In genomic region chr7:81367335-81367801, GRCh38 we compare ENCODE assay signal across 12 cellular contexts.
DNase-seq lines count a peak whose midpoint lies in the region; ATAC-seq and TF ChIP-seq lines count a peak whose summit lies in the region.
"Had no signal": no experiment of that assay in that cellular context is flagged by ENCODE, and none has a peak within 500 bp of the region (broad histone marks: within the 10 kb centered on the region; RNA-seq: fewer than 3 reads in every experiment).

No MANE protein-coding gene starts in this region.

- peak in 1 of 2 experiments; percentile 21; a peak in 1 of 4 replicates for TF ChIP-seq EP300 in SK-N-SH (IDR thresholded peaks at IDR 0.05; ENCODE audit: borderline replicate concordance in 1 of 2, low read depth in 1 of 2, low read length in 1 of 2)

- TF ChIP-seq RAD21 in SK-N-SH (IDR thresholded peaks at IDR 0.05; ENCODE audit: low read length): no peak

- no peaks in the 10 kb centered on the region for H3K9me2 ChIP-seq in SK-N-SH

- WGBS in SK-N-SH (ENCODE audit: low lambda C conversion rate): 93% methylated on average over 3 of the region's 3 CpGs

- H4K20me1 ChIP-seq in SK-N-SH (ENCODE audit: insufficient read depth): no peaks in the 10 kb centered on the region

- no peak overlapping the region for H2AFZ ChIP-seq in SK-N-SH (ENCODE audit: low read depth)

- H3K4me3 ChIP-seq in SK-N-SH (ENCODE audit: low read depth in 2 of 2, low read length in 1 of 2): no peak overlapping the region

- CTCF ChIA-PET in SK-N-SH (lab: Yijun Ruan, JAX): no interaction called here

- no peaks in the 10 kb centered on the region for H3K27me3 ChIP-seq in SK-N-SH (ENCODE audit: insufficient read depth)

- H3K79me2 ChIP-seq in SK-N-SH (ENCODE audit: insufficient read depth): no peaks in the 10 kb centered on the region

- no peak overlapping the region for H3K4me2 ChIP-seq in SK-N-SH

- no peaks in the 10 kb centered on the region for H3K9me3 ChIP-seq in SK-N-SH

- DNase-seq in GM03348 (ENCODE audit: low spot score): peak; percentile 80
- no peak for DNase-seq in SK-N-SH
- DNase-seq in fibroblast of the conjunctiva (ENCODE audit: low read depth): peak; percentile 95
- DNase-seq in renal cortical epithelial cell (ENCODE audit: low read depth): peak; percentile 53
- no peak for DNase-seq in NOMO-1 treated with dmso at 0.1 percent for 144 hours (lab: John Stamatoyannopoulos, UW; ENCODE audit: unreplicated experiment)
- DNase-seq in stimulated activated CD4-positive, alpha-beta T cell treated with anti-CD3 and anti-CD28 coated beads, Interleukin-1b, Interleukin-23, amount 100 ng/mL, for 48 hours: no peak
- no peak for DNase-seq in NCI-H2029 treated with DMSO at 0.1 percent for 48 hours (lab: John Stamatoyannopoulos, UW)
- DNase-seq: caudate nucleus; NCI-H1694; NK-92 treated with Interleukin-12 subunit alpha and Interleukin-12 subunit beta, amount 100 ng/mL, for 24 hours; stimulated activated CD4-positive, alpha-beta T cell treated with anti-CD3 and anti-CD28 coated beads, Interleukin-2, amount 100 ng/mL, for 48 hours had no signal

- POLR2A ChIA-PET in SK-N-SH (lab: Yijun Ruan, JAX): no interaction called here

- peaks cover 0 to 6% of the 10 kb centered on the region in 2 experiments; a peak in 2 of 4 replicates for H3K4me1 ChIP-seq in SK-N-SH (ENCODE audit: control insufficient read depth in 1 of 2, insufficient read depth in 2 of 2, low read depth in 1 of 2, low read length in 1 of 2)

- ATAC-seq in HG02588 (IDR thresholded peaks at IDR 0.05; ENCODE audit: unreplicated experiment): no peak

- H3K36me3 ChIP-seq in SK-N-SH (replicated peaks in 1 of 2; ENCODE audit: control insufficient read depth in 1 of 2, insufficient read depth in 2 of 2, low read length in 1 of 2): no peaks in the 10 kb centered on the region

- no peak for TF ChIP-seq CTCF in SK-N-SH (IDR thresholded peaks at IDR 0.05)

- peaks cover 3% of the 10 kb centered on the region for H3F3A ChIP-seq in SK-N-SH (replicated peaks; ENCODE audit: insufficient read depth)

- H3K27ac ChIP-seq in SK-N-SH (ENCODE audit: low read depth in 2 of 2, low read length in 1 of 2): peak overlapping the region in 1 of 2 experiments; percentile 71; a peak in 1 of 4 replicates

- H3K9ac ChIP-seq in SK-N-SH: no peak overlapping the region

TF ChIP-seq in SK-N-SH, 30 proteins besides CTCF, POLR2A, EP300 and RAD21:
- no peak for TF ChIP-seq FOSL2 (IDR thresholded peaks at IDR 0.05; ENCODE audit: borderline replicate concordance, low read depth)
- peak; percentile 78 for TF ChIP-seq TCF12 (IDR thresholded peaks at IDR 0.05)
- peak; percentile 24; the same call in 1 of the 2 replicates for TF ChIP-seq PBX3 (IDR thresholded peaks at IDR 0.05)
- peak; percentile 64 for TF ChIP-seq NFIC (IDR thresholded peaks at IDR 0.05; ENCODE audit: borderline replicate concordance)
- TF ChIP-seq FOXM1 (IDR thresholded peaks at IDR 0.05; ENCODE audit: low read depth): no peak

Comparison
In these comparisons a context has a peak if more than half of its experiments do, and no peak if none do; other contexts are left out.
1. DNase-seq: peak in GM03348 (single experiment), fibroblast of the conjunctiva (single experiment) and renal cortical epithelial cell (single experiment); none in SK-N-SH (single experiment), NOMO-1 treated with dmso at 0.1 percent for 144 hours (single experiment), stimulated activated CD4-positive, alpha-beta T cell treated with anti-CD3 and anti-CD28 coated beads, Interleukin-1b, Interleukin-23, amount 100 ng/mL, for 48 hours (single experiment) and NCI-H2029 treated with DMSO at 0.1 percent for 48 hours (single experiment).